In genomic region chr15:90872481-90873184, GRCh38 we compare ENCODE assay signal across 8 cellular contexts. TPM values are rescaled to one million over a fixed set of nuclear protein-coding genes. Genes with fewer than 3 reads are reported as not detected.
DNase-seq lines count a peak whose midpoint lies in the region; ATAC-seq and TF ChIP-seq lines count a peak whose summit lies in the region.

No MANE protein-coding gene starts in this region.

- H3K4me3 ChIP-seq in H7 (ENCODE audit: insufficient read depth, low read depth, low read length) (peak overlapping the region; percentile 65), colonic mucosa (peak overlapping the region; percentile 81), lower lobe of right lung (peak overlapping the region; percentile 81)

- no peaks in the 10 kb centered on the region for H3K27me3 ChIP-seq in H7 (ENCODE audit: control insufficient read depth, insufficient read depth, low read length)
- H3K27me3 ChIP-seq in colonic mucosa, result no peaks in the 10 kb centered on the region
- H3K27me3 ChIP-seq in lower lobe of right lung (ENCODE audit: low read depth), result no peaks in the 10 kb centered on the region

- H3K9ac ChIP-seq in colonic mucosa (ENCODE audit: low read depth in 2 of 2, low read length in 2 of 2), result peak overlapping the region; percentile 85 to 93

- peak overlapping the region; percentile 91 for H3K4me3 Mint-ChIP-seq in T-helper 1 cell treated with Interleukin-12 subunit alpha and Interleukin-12 subunit beta and Interleukin-4 antibody, amounts not matched to agents 30 μg/mL and 1 μg/mL, for 36 hours
- peak overlapping the region; percentile 92 for H3K4me3 Mint-ChIP-seq in stimulated activated naive CD8-positive, alpha-beta T cell treated with anti-CD3 and anti-CD28 coated beads, Interleukin-15, amount 100 ng/mL, for 72 hours

- H3K9me3 ChIP-seq in colonic mucosa (no peaks in the 10 kb centered on the region), lower lobe of right lung (no peaks in the 10 kb centered on the region)

- peaks cover 70% of the 10 kb centered on the region for H3K36me3 Mint-ChIP-seq in T-helper 1 cell treated with Interleukin-12 subunit alpha and Interleukin-12 subunit beta and Interleukin-4 antibody, amounts not matched to agents 30 μg/mL and 1 μg/mL, for 36 hours (ENCODE audit: low read depth)

- H3K27me3 Mint-ChIP-seq in T-helper 1 cell treated with Interleukin-12 subunit alpha and Interleukin-12 subunit beta and Interleukin-4 antibody, amounts not matched to agents 30 μg/mL and 1 μg/mL, for 36 hours (ENCODE audit: low read depth), result no peaks in the 10 kb centered on the region
- no peaks in the 10 kb centered on the region for H3K27me3 Mint-ChIP-seq in stimulated activated naive CD8-positive, alpha-beta T cell treated with anti-CD3 and anti-CD28 coated beads, Interleukin-15, amount 100 ng/mL, for 72 hours

- H3K27ac ChIP-seq in colonic mucosa, result peak overlapping the region; percentile 88
- H3K27ac ChIP-seq in lower lobe of right lung, result peak overlapping the region; percentile 98

- no peak for TF ChIP-seq CTCF in colonic mucosa (IDR thresholded peaks at IDR 0.05)
- no peak for TF ChIP-seq CTCF in lower lobe of right lung (IDR thresholded peaks at IDR 0.05)

- peak; percentile 67 for DNase-seq in AG20443 (ENCODE audit: low spot score)
- DNase-seq in H7, result peak; percentile 54
- DNase-seq in colonic mucosa, result peak; percentile 29
- DNase-seq in lower lobe of right lung, result no peak
- peak in 1 of 2 donors; percentile 72 for DNase-seq in stimulated activated naive CD8-positive, alpha-beta T cell treated with anti-CD3 and anti-CD28 coated beads, Interleukin-15, amount 100 ng/mL, for 72 hours

- no peaks in the 10 kb centered on the region for H3K9me3 Mint-ChIP-seq in T-helper 1 cell treated with Interleukin-12 subunit alpha and Interleukin-12 subunit beta and Interleukin-4 antibody, amounts not matched to agents 30 μg/mL and 1 μg/mL, for 36 hours
- no peaks in the 10 kb centered on the region for H3K9me3 Mint-ChIP-seq in stimulated activated naive CD8-positive, alpha-beta T cell treated with anti-CD3 and anti-CD28 coated beads, Interleukin-15, amount 100 ng/mL, for 72 hours

- H3K36me3 ChIP-seq in H7 (replicated peaks; ENCODE audit: control insufficient read depth, insufficient read depth, low read length) (peaks cover 9% of the 10 kb centered on the region), colonic mucosa (peaks cover 12% of the 10 kb centered on the region), lower lobe of right lung (peaks cover 26% of the 10 kb centered on the region)

- ATAC-seq in lower lobe of right lung (peak in 1 of 2 donors; percentile 38), HG03108 (IDR thresholded peaks at IDR 0.05; ENCODE audit: unreplicated experiment) (no peak), GM21515 (IDR thresholded peaks at IDR 0.05; ENCODE audit: unreplicated experiment) (no peak)
- ATAC-seq in stimulated activated naive CD8-positive, alpha-beta T cell treated with anti-CD3 and anti-CD28 coated beads, Interleukin-15, amount 100 ng/mL, for 72 hours, result peak; percentile 59

- peak overlapping the region; percentile 90 for H3K27ac Mint-ChIP-seq in T-helper 1 cell treated with Interleukin-12 subunit alpha and Interleukin-12 subunit beta and Interleukin-4 antibody, amounts not matched to agents 30 μg/mL and 1 μg/mL, for 36 hours
- H3K27ac Mint-ChIP-seq in stimulated activated naive CD8-positive, alpha-beta T cell treated with anti-CD3 and anti-CD28 coated beads, Interleukin-15, amount 100 ng/mL, for 72 hours, result peak overlapping the region; percentile 94 to 97

- peaks cover 40% of the 10 kb centered on the region for H3K4me1 ChIP-seq in colonic mucosa
- peaks cover 61% of the 10 kb centered on the region for H3K4me1 ChIP-seq in lower lobe of right lung

- peaks cover 60% of the 10 kb centered on the region for H3K4me1 Mint-ChIP-seq in T-helper 1 cell treated with Interleukin-12 subunit alpha and Interleukin-12 subunit beta and Interleukin-4 antibody, amounts not matched to agents 30 μg/mL and 1 μg/mL, for 36 hours (ENCODE audit: low read depth)
- peaks cover 80% of the 10 kb centered on the region for H3K4me1 Mint-ChIP-seq in stimulated activated naive CD8-positive, alpha-beta T cell treated with anti-CD3 and anti-CD28 coated beads, Interleukin-15, amount 100 ng/mL, for 72 hours

- intact Hi-C loops in colonic mucosa (cut with DNase I) (no loop called here), lower lobe of right lung (cut with DNase I) (no loop called here)

RNA-seq across cellular contexts. Expression of gene FURIN, which starts 4.2 kb away (rescaled TPM):
- total RNA-seq in H7 (2014; rRNA removed; shearing (Covaris generic)), result 56.5 and 68.9 TPM in 2 replicates
- total RNA-seq in colonic mucosa, result 10 to 100 TPM; 72.3 to 82.5 TPM
- 86.5 TPM for total RNA-seq in lower lobe of right lung

RNA-seq across cellular contexts. Expression of gene FES, which starts 11.7 kb away (rescaled TPM):
- total RNA-seq in H7 (2014; rRNA removed; shearing (Covaris generic)), result 11.2 and 13.6 TPM in 2 replicates
- total RNA-seq in colonic mucosa (1 to 10 TPM; 6.5 to 8.8 TPM), lower lobe of right lung (51.0 TPM)

RNA-seq across cellular contexts. Expression of gene MAN2A2, which starts 30.5 kb away (rescaled TPM):
- total RNA-seq in H7 (2014; rRNA removed; shearing (Covaris generic)), result 7.4 and 11.6 TPM in 2 replicates
- total RNA-seq in colonic mucosa, result 10 to 100 TPM; 34.2 to 66.4 TPM
- 96.9 TPM for total RNA-seq in lower lobe of right lung

RNA-seq across cellular contexts. Expression of gene HDDC3, which starts 59.7 kb away (rescaled TPM):
- 16.2 and 19.4 TPM in 2 replicates for total RNA-seq in H7 (2014; rRNA removed; shearing (Covaris generic))
- total RNA-seq in colonic mucosa (10 to 100 TPM; 13.5 to 29.6 TPM), lower lobe of right lung (16.0 TPM)
